Comparison of ENCODE assay signal across 17 cellular contexts in genomic region chr20:54633374-54633773, GRCh38.
DNase-seq lines count a peak whose midpoint lies in the region; ATAC-seq and TF ChIP-seq lines count a peak whose summit lies in the region.
"Had no signal": no experiment of that assay in that cellular context is flagged by ENCODE, and none has a peak within 500 bp of the region (broad histone marks: within the 10 kb centered on the region; RNA-seq: fewer than 3 reads in every experiment).

No MANE protein-coding gene starts in this region.

- ATAC-seq in GM18909 (IDR thresholded peaks at IDR 0.05; ENCODE audit: poor library complexity, unreplicated experiment), result peak; percentile 41
- ATAC-seq in HG02588 (IDR thresholded peaks at IDR 0.05; ENCODE audit: unreplicated experiment), result peak; percentile 26
- ATAC-seq in HG03378 (IDR thresholded peaks at IDR 0.05; ENCODE audit: unreplicated experiment), result peak; percentile 40
- no peak for ATAC-seq in natural killer cell
- ATAC-seq: sciatic nerve had no signal

- H2AFZ ChIP-seq in neural cell (ENCODE audit: low read depth, low read length), result no peak overlapping the region

- H3K9me2 ChIP-seq in neural cell (ENCODE audit: insufficient read depth, low read length), result no peaks in the 10 kb centered on the region

- TF ChIP-seq CTCF in neural cell (IDR thresholded peaks at IDR 0.05; ENCODE audit: poor library complexity, severe bottlenecking), result no peak
- TF ChIP-seq CTCF in natural killer cell (IDR thresholded peaks at IDR 0.05), result no peak

- H3K4me1 Mint-ChIP-seq in natural killer cell, result no peaks in the 10 kb centered on the region

- no peaks in the 10 kb centered on the region for H3K27me3 ChIP-seq in neural cell (ENCODE audit: insufficient read depth, low read depth, low read length)

- DNase-seq in DMS53 treated with DMSO at 0.1 percent for 48 hours (lab: John Stamatoyannopoulos, UW; ENCODE audit: unreplicated experiment) (no peak), natural killer cell (no peak), SKM-1 (lab: John Stamatoyannopoulos, UW; ENCODE audit: unreplicated experiment) (no peak), NCI-H1092 treated with DMSO at 0.1 percent for 48 hours (lab: John Stamatoyannopoulos, UW) (no peak)
- DNase-seq: activated gamma-delta T cell treated with Interleukin-2 at 50 U/mL for 16 hours; DMS53; effector memory CD4-positive, alpha-beta T cell; mammary epithelial cell; NCI-H1105; stimulated activated naive CD4-positive, alpha-beta T cell had no signal

- H3K27ac Mint-ChIP-seq in natural killer cell, result no peak overlapping the region

- no peak overlapping the region for H3K4me3 Mint-ChIP-seq in natural killer cell
- H3K4me3 Mint-ChIP-seq: neural crest cell had no signal

- no peak for TF ChIP-seq RAD21 in neural cell (conservative IDR thresholded peaks at IDR 0.05)

- H3K27ac ChIP-seq in neural cell (ENCODE audit: low read length), result no peak overlapping the region
- H3K27ac ChIP-seq: VCaP had no signal

- no peaks in the 10 kb centered on the region for H3K79me2 ChIP-seq in neural cell (replicated peaks; ENCODE audit: insufficient read depth, low read length)

- H4K20me1 ChIP-seq in neural cell (ENCODE audit: insufficient read depth), result no peaks in the 10 kb centered on the region

- peak overlapping the region; percentile 16 for H3K4me3 ChIP-seq in neural cell (ENCODE audit: low read length)

- H3F3A ChIP-seq in neural cell (ENCODE audit: insufficient read depth, low read length, poor library complexity, severe bottlenecking), result no peaks in the 10 kb centered on the region

- no peaks in the 10 kb centered on the region for H3K9me3 ChIP-seq in neural cell (ENCODE audit: low read length)

- H3K27me3 Mint-ChIP-seq in natural killer cell (ENCODE audit: low read depth in 2 of 2), result peaks cover 7 to 17% of the 10 kb centered on the region in 2 donors

- H3K9ac ChIP-seq in neural cell (ENCODE audit: low read length), result no peak overlapping the region

- no peak for TF ChIP-seq EP300 in neural cell (conservative IDR thresholded peaks at IDR 0.05; ENCODE audit: poor library complexity, severe bottlenecking)

- no peak overlapping the region for H3K4me2 ChIP-seq in neural cell (ENCODE audit: low read length)

- H3K36me3 Mint-ChIP-seq in natural killer cell, result no peaks in the 10 kb centered on the region

- no peaks in the 10 kb centered on the region for H3K9me3 Mint-ChIP-seq in natural killer cell

- intact Hi-C loops in natural killer cell (cut with micrococcal nuclease), result no loop called here

- no peaks in the 10 kb centered on the region for H3K36me3 ChIP-seq in neural cell (ENCODE audit: insufficient read depth, low read length)

TF ChIP-seq in neural cell, 6 proteins besides CTCF, POLR2A, EP300 and RAD21:
- no peak for TF ChIP-seq POLR2AphosphoS5 (IDR thresholded peaks at IDR 0.05)
- TF ChIP-seq SMC3 (conservative IDR thresholded peaks at IDR 0.05; ENCODE audit: poor library complexity), result no peak
- TF ChIP-seq, protein P1, sequence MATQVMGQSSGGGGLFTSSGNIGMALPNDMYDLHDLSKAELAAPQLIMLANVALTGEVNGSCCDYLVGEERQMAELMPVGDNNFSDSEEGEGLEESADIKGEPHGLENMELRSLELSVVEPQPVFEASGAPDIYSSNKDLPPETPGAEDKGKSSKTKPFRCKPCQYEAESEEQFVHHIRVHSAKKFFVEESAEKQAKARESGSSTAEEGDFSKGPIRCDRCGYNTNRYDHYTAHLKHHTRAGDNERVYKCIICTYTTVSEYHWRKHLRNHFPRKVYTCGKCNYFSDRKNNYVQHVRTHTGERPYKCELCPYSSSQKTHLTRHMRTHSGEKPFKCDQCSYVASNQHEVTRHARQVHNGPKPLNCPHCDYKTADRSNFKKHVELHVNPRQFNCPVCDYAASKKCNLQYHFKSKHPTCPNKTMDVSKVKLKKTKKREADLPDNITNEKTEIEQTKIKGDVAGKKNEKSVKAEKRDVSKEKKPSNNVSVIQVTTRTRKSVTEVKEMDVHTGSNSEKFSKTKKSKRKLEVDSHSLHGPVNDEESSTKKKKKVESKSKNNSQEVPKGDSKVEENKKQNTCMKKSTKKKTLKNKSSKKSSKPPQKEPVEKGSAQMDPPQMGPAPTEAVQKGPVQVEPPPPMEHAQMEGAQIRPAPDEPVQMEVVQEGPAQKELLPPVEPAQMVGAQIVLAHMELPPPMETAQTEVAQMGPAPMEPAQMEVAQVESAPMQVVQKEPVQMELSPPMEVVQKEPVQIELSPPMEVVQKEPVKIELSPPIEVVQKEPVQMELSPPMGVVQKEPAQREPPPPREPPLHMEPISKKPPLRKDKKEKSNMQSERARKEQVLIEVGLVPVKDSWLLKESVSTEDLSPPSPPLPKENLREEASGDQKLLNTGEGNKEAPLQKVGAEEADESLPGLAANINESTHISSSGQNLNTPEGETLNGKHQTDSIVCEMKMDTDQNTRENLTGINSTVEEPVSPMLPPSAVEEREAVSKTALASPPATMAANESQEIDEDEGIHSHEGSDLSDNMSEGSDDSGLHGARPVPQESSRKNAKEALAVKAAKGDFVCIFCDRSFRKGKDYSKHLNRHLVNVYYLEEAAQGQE (IDR thresholded peaks at IDR 0.05; ENCODE audit: borderline replicate concordance), result no peak
- no peak for TF ChIP-seq EZH2 (IDR thresholded peaks at IDR 0.05; ENCODE audit: borderline replicate concordance, insufficient read depth, low read length, poor library complexity, severe bottlenecking)
- no peak for TF ChIP-seq TAF1 (IDR thresholded peaks at IDR 0.05; ENCODE audit: low read depth)
- no peak for TF ChIP-seq MXI1 (conservative IDR thresholded peaks at IDR 0.05; ENCODE audit: poor library complexity, severe bottlenecking)

Comparison
In these comparisons a context has a peak if more than half of its experiments do, and no peak if none do; other contexts are left out.
1. ATAC-seq: peak in GM18909 (single experiment), HG02588 (single experiment) and HG03378 (single experiment); none in natural killer cell (0 of 3).